Comparison of ENCODE assay signal across 8 cellular contexts in genomic region chr19:57499680-57500395, GRCh38. TPM values are rescaled to one million over a fixed set of nuclear protein-coding genes. Genes with fewer than 3 reads are reported as not detected.
A peak's percentile ranks its signal among the peaks of the same experiment; 100 is the strongest.
DNase-seq lines count a peak whose midpoint lies in the region; ATAC-seq, FAIRE-seq and TF ChIP-seq lines count a peak whose summit lies in the region.
"Not testable (repeated sequence)": the region's sequence is repeated elsewhere in the genome, so short reads cannot be mapped to it uniquely, and the experiment has no call there.

ZNF773 (plus strand) TSS chr19:57499938; CDS start chr19:57500081, 143 bp downstream.

- H3K4me1 ChIP-seq in esophagus (ENCODE audit: control insufficient read depth in 2 of 2, insufficient read depth in 2 of 2, low read length in 1 of 2); mucosa of stomach (ENCODE audit: control insufficient read depth, insufficient read depth, low read length): not testable (repeated sequence)

- peaks cover 2 to 15% of the 10 kb centered on the region in 2 donors for H3K9me3 ChIP-seq in esophagus (ENCODE audit: control insufficient read depth in 2 of 2, insufficient read depth in 1 of 2, low read depth in 1 of 2, low read length in 1 of 2)
- H3K9me3 ChIP-seq in mucosa of stomach (ENCODE audit: control insufficient read depth, low read length), result not testable (repeated sequence)

- H3K9ac ChIP-seq in mucosa of stomach (ENCODE audit: low read length), result peak within 1 kb of the TSS; percentile 73

- TF ChIP-seq CTCF in D721Med (IDR thresholded peaks at IDR 0.05; ENCODE audit: insufficient read depth, missing control alignments), result not testable (repeated sequence)

- not testable (repeated sequence) for FAIRE-seq in D721Med (lab: Jason Lieb, UNC)

- peak within 1 kb of the TSS; percentile 91 for H3K27ac ChIP-seq in esophagus (ENCODE audit: low read depth in 2 of 2, low read length in 1 of 2)

- not testable (repeated sequence) for H3K36me3 ChIP-seq in esophagus (ENCODE audit: control insufficient read depth in 2 of 2, insufficient read depth in 2 of 2, low read length in 1 of 2); mucosa of stomach (ENCODE audit: control insufficient read depth, insufficient read depth, low read length)

- DNase-seq in D721Med (ENCODE audit: insufficient read length, low spot score) (peak; percentile 80), HuH-7.5 (ENCODE audit: low spot score) (peak; percentile 89), OCI-M1 (lab: John Stamatoyannopoulos, UW) (peak; percentile 98), activated T-cell treated with anti-CD3 and anti-CD28 coated beads for 4 hours (peak; percentile 90)
- peak; percentile 92 to 93 for DNase-seq in stimulated activated CD8-positive, alpha-beta memory T cell treated with anti-CD3 and anti-CD28 coated beads, Interleukin-4, amount 100 ng/mL, for 4 hours (ENCODE audit: low read depth in 2 of 2, low spot score in 1 of 2)

- ATAC-seq in GM21526 (IDR thresholded peaks at IDR 0.05; ENCODE audit: low FRiP score, unreplicated experiment), result peak; percentile 97

- H3K4me3 ChIP-seq in esophagus (ENCODE audit: low read depth in 1 of 2, low read length in 2 of 2), result peak within 1 kb of the TSS; percentile 95
- H3K4me3 ChIP-seq in mucosa of stomach (ENCODE audit: low read length), result not testable (repeated sequence)

- not testable (repeated sequence) for H3K27me3 ChIP-seq in esophagus (ENCODE audit: control insufficient read depth in 1 of 2, insufficient read depth in 2 of 2, low read length in 2 of 2); mucosa of stomach (ENCODE audit: control insufficient read depth, insufficient read depth, low read length)

- 0 to 1% methylated on average over 53 to 60 of the region's 69 CpGs for WGBS in esophagus, 2 donors

RNA-seq across cellular contexts. Expression of gene ZNF773, which starts in this region (rescaled TPM):
- polyA plus RNA-seq in esophagus, result 1 to 10 TPM; 1.4 to 3.0 TPM
